Comparison of ENCODE assay signal across 1 cellular context in genomic region chr17:4357671-4358070, GRCh38.
TF ChIP-seq lines count a peak whose summit lies in the region.

No MANE protein-coding gene starts in this region.

TF ChIP-seq in GM12878, 131 proteins besides CTCF, POLR2A, EP300 and RAD21:
- TF ChIP-seq SMC3 (IDR thresholded peaks at IDR 0.05; ENCODE audit: borderline replicate concordance, low read length) (no peak), REST (IDR thresholded peaks at IDR 0.05; ENCODE audit: low read depth, low read length) (no peak), TCF3 (IDR thresholded peaks at IDR 0.05; ENCODE audit: borderline replicate concordance, insufficient read depth, low read depth, low read length) (no peak), HDAC2 (IDR thresholded peaks at IDR 0.05) (no peak), ZNF384 (IDR thresholded peaks at IDR 0.05; ENCODE audit: borderline replicate concordance, low read depth, low read length) (no peak), SP1 (IDR thresholded peaks at IDR 0.05; ENCODE audit: low read depth, low read length) (no peak), PAX5 (IDR thresholded peaks at IDR 0.05; ENCODE audit: borderline replicate concordance, low read depth, low read length) (no peak), SMARCA5 (IDR thresholded peaks at IDR 0.05) (no peak)
- TF ChIP-seq, protein P1, sequence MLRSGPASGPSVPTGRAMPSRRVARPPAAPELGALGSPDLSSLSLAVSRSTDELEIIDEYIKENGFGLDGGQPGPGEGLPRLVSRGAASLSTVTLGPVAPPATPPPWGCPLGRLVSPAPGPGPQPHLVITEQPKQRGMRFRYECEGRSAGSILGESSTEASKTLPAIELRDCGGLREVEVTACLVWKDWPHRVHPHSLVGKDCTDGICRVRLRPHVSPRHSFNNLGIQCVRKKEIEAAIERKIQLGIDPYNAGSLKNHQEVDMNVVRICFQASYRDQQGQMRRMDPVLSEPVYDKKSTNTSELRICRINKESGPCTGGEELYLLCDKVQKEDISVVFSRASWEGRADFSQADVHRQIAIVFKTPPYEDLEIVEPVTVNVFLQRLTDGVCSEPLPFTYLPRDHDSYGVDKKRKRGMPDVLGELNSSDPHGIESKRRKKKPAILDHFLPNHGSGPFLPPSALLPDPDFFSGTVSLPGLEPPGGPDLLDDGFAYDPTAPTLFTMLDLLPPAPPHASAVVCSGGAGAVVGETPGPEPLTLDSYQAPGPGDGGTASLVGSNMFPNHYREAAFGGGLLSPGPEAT (IDR thresholded peaks at IDR 0.05; ENCODE audit: low read depth), result no peak
- TF ChIP-seq, protein P2, sequence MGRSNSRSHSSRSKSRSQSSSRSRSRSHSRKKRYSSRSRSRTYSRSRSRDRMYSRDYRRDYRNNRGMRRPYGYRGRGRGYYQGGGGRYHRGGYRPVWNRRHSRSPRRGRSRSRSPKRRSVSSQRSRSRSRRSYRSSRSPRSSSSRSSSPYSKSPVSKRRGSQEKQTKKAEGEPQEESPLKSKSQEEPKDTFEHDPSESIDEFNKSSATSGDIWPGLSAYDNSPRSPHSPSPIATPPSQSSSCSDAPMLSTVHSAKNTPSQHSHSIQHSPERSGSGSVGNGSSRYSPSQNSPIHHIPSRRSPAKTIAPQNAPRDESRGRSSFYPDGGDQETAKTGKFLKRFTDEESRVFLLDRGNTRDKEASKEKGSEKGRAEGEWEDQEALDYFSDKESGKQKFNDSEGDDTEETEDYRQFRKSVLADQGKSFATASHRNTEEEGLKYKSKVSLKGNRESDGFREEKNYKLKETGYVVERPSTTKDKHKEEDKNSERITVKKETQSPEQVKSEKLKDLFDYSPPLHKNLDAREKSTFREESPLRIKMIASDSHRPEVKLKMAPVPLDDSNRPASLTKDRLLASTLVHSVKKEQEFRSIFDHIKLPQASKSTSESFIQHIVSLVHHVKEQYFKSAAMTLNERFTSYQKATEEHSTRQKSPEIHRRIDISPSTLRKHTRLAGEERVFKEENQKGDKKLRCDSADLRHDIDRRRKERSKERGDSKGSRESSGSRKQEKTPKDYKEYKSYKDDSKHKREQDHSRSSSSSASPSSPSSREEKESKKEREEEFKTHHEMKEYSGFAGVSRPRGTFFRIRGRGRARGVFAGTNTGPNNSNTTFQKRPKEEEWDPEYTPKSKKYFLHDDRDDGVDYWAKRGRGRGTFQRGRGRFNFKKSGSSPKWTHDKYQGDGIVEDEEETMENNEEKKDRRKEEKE (IDR thresholded peaks at IDR 0.05), result no peak
TF ChIP-seq in GM12878: peak in this region for 0.
